15 cellular contexts compared by ENCODE assay signal in the genomic region with DNA sequence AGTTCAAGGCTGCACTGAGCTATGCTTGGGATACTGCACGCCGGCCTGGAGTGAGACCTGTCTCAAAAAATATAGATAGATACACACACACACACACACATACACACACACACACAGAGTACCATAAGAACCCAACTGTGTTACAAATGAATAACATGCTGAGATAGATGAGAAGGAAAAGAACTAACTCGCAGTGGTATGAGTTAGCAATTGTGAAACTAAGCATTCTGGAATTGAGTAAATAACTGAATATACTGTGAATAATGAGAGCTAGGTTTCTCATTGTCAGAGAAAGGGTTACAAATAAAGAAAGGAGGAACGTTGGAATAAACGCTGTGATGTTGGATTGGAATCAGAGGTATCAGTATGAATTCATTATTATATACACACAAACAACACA. TPM values are rescaled to one million over a fixed set of nuclear protein-coding genes. Genes with fewer than 3 reads are reported as not detected.
A peak's percentile ranks its signal among the peaks of the same experiment; 100 is the strongest.
DNase-seq lines count a peak whose midpoint lies in the region; ATAC-seq and TF ChIP-seq lines count a peak whose summit lies in the region.
"Had no signal": no experiment of that assay in that cellular context is flagged by ENCODE, and none has a peak within 500 bp of the region (broad histone marks: within the 10 kb centered on the region; RNA-seq: fewer than 3 reads in every experiment).

No MANE protein-coding gene starts in this region.

- DNase-seq in left cardiac atrium = no peak
- no peak for DNase-seq in NOMO-1 (lab: John Stamatoyannopoulos, UW; ENCODE audit: unreplicated experiment in 2 of 2)
- DNase-seq in SKM-1 (lab: John Stamatoyannopoulos, UW; ENCODE audit: unreplicated experiment) = no peak
- no peak for DNase-seq in activated naive CD4-positive, alpha-beta T cell treated with anti-CD3 and anti-CD28 coated beads for 36 hours
- DNase-seq: activated CD4-positive, alpha-beta T cell treated with anti-CD3 and anti-CD28 coated beads, Interleukin-2, amount 10 ng/mL, durations not matched to agents 7 days and 5 days; amygdala; effector CD4-positive, alpha-beta T cell; NCI-H748 treated with DMSO at 0.1 percent for 48 hours; stimulated activated CD4-positive, alpha-beta T cell treated with anti-CD3 and anti-CD28 coated beads, Interleukin-15, amount 100 ng/mL, for 24 hours; stimulated activated naive CD4-positive, alpha-beta T cell treated with Interleukin-2 at 50 U/mL for 16 hours had no signal

- TF ChIP-seq POLR2A in GM18505 (IDR thresholded peaks at IDR 0.05; ENCODE audit: borderline replicate concordance, extremely low read depth, insufficient read depth, insufficient read length) = no peak

- H3K4me3 Mint-ChIP-seq in activated naive CD4-positive, alpha-beta T cell treated with anti-CD3 and anti-CD28 coated beads for 36 hours = no peak overlapping the region
- H3K4me3 Mint-ChIP-seq: activated CD4-positive, alpha-beta T cell treated with anti-CD3 and anti-CD28 coated beads, Interleukin-2, amount 10 ng/mL, durations not matched to agents 7 days and 5 days had no signal

- intact Hi-C loops in left cardiac atrium (cut with DNase I) = no loop called here
- intact Hi-C loops in activated naive CD4-positive, alpha-beta T cell treated with anti-CD3 and anti-CD28 coated beads for 36 hours (cut with micrococcal nuclease) = loop anchor here (1.0 to 2.0 kb wide), 2 partner anchors 33 to 61 kb away; partner anchors contain the start of gene PNISR

- CTCF ChIA-PET in activated naive CD4-positive, alpha-beta T cell treated with anti-CD3 and anti-CD28 coated beads for 36 hours (lab: Charles Lee) = no interaction called here

- H3K27ac Mint-ChIP-seq in activated naive CD4-positive, alpha-beta T cell treated with anti-CD3 and anti-CD28 coated beads for 36 hours = no peak overlapping the region
- H3K27ac Mint-ChIP-seq: activated CD4-positive, alpha-beta T cell treated with anti-CD3 and anti-CD28 coated beads, Interleukin-2, amount 10 ng/mL, durations not matched to agents 7 days and 5 days had no signal

- no peaks in the 10 kb centered on the region for H3K36me3 Mint-ChIP-seq in activated naive CD4-positive, alpha-beta T cell treated with anti-CD3 and anti-CD28 coated beads for 36 hours (ENCODE audit: low read depth)

- ATAC-seq in GM18505 (IDR thresholded peaks at IDR 0.05; ENCODE audit: unreplicated experiment) (peak; percentile 80), GM19351 (IDR thresholded peaks at IDR 0.05; ENCODE audit: unreplicated experiment) (peak; percentile 88), HG02763 (IDR thresholded peaks at IDR 0.05; ENCODE audit: unreplicated experiment) (peak; percentile 75), HG03457 (IDR thresholded peaks at IDR 0.05; ENCODE audit: unreplicated experiment) (peak; percentile 87), left cardiac atrium (no peak)
- ATAC-seq: SK-N-SH treated with all-trans-retinoic acid at 6 μM for 48 hours had no signal

- H3K9me3 Mint-ChIP-seq in activated naive CD4-positive, alpha-beta T cell treated with anti-CD3 and anti-CD28 coated beads for 36 hours = no peaks in the 10 kb centered on the region
- H3K9me3 Mint-ChIP-seq: activated CD4-positive, alpha-beta T cell treated with anti-CD3 and anti-CD28 coated beads, Interleukin-2, amount 10 ng/mL, durations not matched to agents 7 days and 5 days had no signal

- H3K4me1 Mint-ChIP-seq in activated naive CD4-positive, alpha-beta T cell treated with anti-CD3 and anti-CD28 coated beads for 36 hours (ENCODE audit: low read depth) = peaks cover 3% of the 10 kb centered on the region

- peaks cover 2% of the 10 kb centered on the region for H3K27me3 Mint-ChIP-seq in activated naive CD4-positive, alpha-beta T cell treated with anti-CD3 and anti-CD28 coated beads for 36 hours (ENCODE audit: low read depth)

RNA-seq across cellular contexts. Expression of gene FAXC, which starts 14.6 kb away (rescaled TPM):
- under 1 TPM in 1 of 2 donors, not detected in 1; 0.42 TPM for total RNA-seq in left cardiac atrium
- not detected for total RNA-seq in activated naive CD4-positive, alpha-beta T cell treated with anti-CD3 and anti-CD28 coated beads for 36 hours

RNA-seq across cellular contexts. Expression of gene COQ3, which starts 30.0 kb away (rescaled TPM):
- total RNA-seq in left cardiac atrium = 10 to 100 TPM; 24.1 to 25.2 TPM
- total RNA-seq in activated naive CD4-positive, alpha-beta T cell treated with anti-CD3 and anti-CD28 coated beads for 36 hours = 10 to 100 TPM; 17.4 to 17.7 TPM

Comparison
In these comparisons a context has a peak if more than half of its experiments do, and no peak if none do; other contexts are left out.
1. ATAC-seq: peak in GM18505 (single experiment), GM19351 (single experiment), HG02763 (single experiment) and HG03457 (single experiment); none in left cardiac atrium (0 of 2).